In the genomic region with DNA sequence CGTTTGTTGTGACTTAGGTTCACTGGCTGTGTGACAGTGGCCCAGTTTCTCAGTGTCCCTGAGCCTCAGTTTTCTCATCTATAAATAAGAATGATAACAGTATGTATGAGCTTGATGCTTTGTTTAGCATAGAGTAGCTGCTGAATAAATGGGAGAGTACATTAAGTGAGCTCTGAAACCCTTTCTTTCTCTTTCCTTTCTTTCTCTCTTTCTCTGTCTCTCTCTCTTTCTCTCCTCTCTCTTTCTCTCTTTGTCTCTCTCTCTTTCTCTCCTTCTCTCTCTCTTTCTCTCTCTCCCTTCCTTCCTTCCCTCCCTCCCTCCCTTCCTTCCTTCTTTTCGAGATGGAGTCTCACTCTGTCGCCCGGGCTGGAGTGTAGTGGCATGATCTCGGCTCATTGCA, we compare ENCODE assay signal across 14 cellular contexts. TPM values are rescaled to one million over a fixed set of nuclear protein-coding genes. Genes with fewer than 3 reads are reported as not detected.
A peak's percentile ranks its signal among the peaks of the same experiment; 100 is the strongest.
DNase-seq lines count a peak whose midpoint lies in the region; ATAC-seq and TF ChIP-seq lines count a peak whose summit lies in the region.
"Had no signal": no experiment of that assay in that cellular context is flagged by ENCODE, and none has a peak within 500 bp of the region (broad histone marks: within the 10 kb centered on the region; RNA-seq: fewer than 3 reads in every experiment).

No MANE protein-coding gene starts in this region.

- DNase-seq in T-helper 2 cell treated with Interferon-gamma antibody and Interleukin-4, amounts not matched to agents 5 μg/mL and 100 μg/mL, for 36 hours (ENCODE audit: low spot score): no peak
- DNase-seq in T-helper 2 cell: no peak
- no peak for DNase-seq in PC-3
- DNase-seq in chondrocyte (ENCODE audit: low spot score): no peak
- DNase-seq in gastrocnemius medialis: no peak
- no peak for DNase-seq in stimulated activated CD8-positive, alpha-beta memory T cell treated with anti-CD3 and anti-CD28 coated beads, Interleukin-4, amount 100 ng/mL, for 48 hours
- DNase-seq: ACHN; EL; NCI-H446 treated with DMSO at 0.1 percent for 48 hours; stimulated activated CD4-positive, alpha-beta T cell treated with anti-CD3 and anti-CD28 coated beads, Interleukin-15, amount 100 ng/mL, for 24 hours had no signal

- peaks cover 24% of the 10 kb centered on the region for H3K79me2 ChIP-seq in PC-3 (ENCODE audit: low read length)

- H3K36me3 Mint-ChIP-seq in T-helper 2 cell treated with Interferon-gamma antibody and Interleukin-4, amounts not matched to agents 5 μg/mL and 100 μg/mL, for 36 hours (ENCODE audit: low read depth): peaks cover 29% of the 10 kb centered on the region
- H3K36me3 Mint-ChIP-seq in chondrocyte (ENCODE audit: low read depth): peaks cover 10% of the 10 kb centered on the region

- H3K4me1 Mint-ChIP-seq in T-helper 2 cell treated with Interferon-gamma antibody and Interleukin-4, amounts not matched to agents 5 μg/mL and 100 μg/mL, for 36 hours (ENCODE audit: low read depth): peaks cover 18% of the 10 kb centered on the region
- peaks cover 26% of the 10 kb centered on the region for H3K4me1 Mint-ChIP-seq in chondrocyte (ENCODE audit: low read depth)

- peaks cover 12% of the 10 kb centered on the region; the same call in 1 of the 2 replicates for H3K4me1 ChIP-seq in PC-3 (ENCODE audit: insufficient read depth, low read length)
- H3K4me1 ChIP-seq in gastrocnemius medialis: peaks cover 0 to 17% of the 10 kb centered on the region in 2 donors

- BruUV-seq in PC-3 (replicated peaks; lab: Mats Ljungman, UMichigan): no TSS peak

- H3K36me3 ChIP-seq in PC-3 (ENCODE audit: low read depth, low read length) (no peaks in the 10 kb centered on the region), gastrocnemius medialis (peaks cover 0 to 19% of the 10 kb centered on the region in 2 donors)

- no peak overlapping the region for H2AFZ ChIP-seq in PC-3 (ENCODE audit: low read length)

- H3K4me3 Mint-ChIP-seq in T-helper 2 cell treated with Interferon-gamma antibody and Interleukin-4, amounts not matched to agents 5 μg/mL and 100 μg/mL, for 36 hours: peak overlapping the region; percentile 92
- no peak overlapping the region for H3K4me3 Mint-ChIP-seq in chondrocyte (ENCODE audit: unreplicated experiment)

- no peak for TF ChIP-seq CTCF in PC-3 (conservative IDR thresholded peaks at IDR 0.05; ENCODE audit: low read depth, low read length)
- no peak for TF ChIP-seq CTCF in chondrocyte (IDR thresholded peaks at IDR 0.05)
- TF ChIP-seq CTCF in gastrocnemius medialis (IDR thresholded peaks at IDR 0.05 in 4 of 5, conservative IDR thresholded peaks at IDR 0.05 in 1 of 5): no peak

- no peaks in the 10 kb centered on the region for H3K9me3 Mint-ChIP-seq in T-helper 2 cell treated with Interferon-gamma antibody and Interleukin-4, amounts not matched to agents 5 μg/mL and 100 μg/mL, for 36 hours
- no peaks in the 10 kb centered on the region for H3K9me3 Mint-ChIP-seq in chondrocyte (ENCODE audit: low read depth)

- in situ Hi-C loops in gastrocnemius medialis (cut with MboI; ENCODE audit: low sequenced_read_pairs in 4 of 4): loop anchor here in 1 of 4 donors (25.0 kb wide), 1 partner anchor 97 kb away; no protein-coding TSS in a partner anchor

- intact Hi-C loops in PC-3 (cut with micrococcal nuclease) (loop anchor here (5.0 kb wide), 1 partner anchor 37 kb away; a partner anchor contains a TSS), gastrocnemius medialis (cut with DNase I; ENCODE audit: low total_unique reads) (loop anchor here (5.0 kb wide), 1 partner anchor 92 kb away; no protein-coding TSS in a partner anchor)

- CTCF ChIA-PET in PC-3 (lab: Charles Lee): no interaction called here

- H3K4me3 ChIP-seq in PC-3 (ENCODE audit: low read length) (no peak overlapping the region), gastrocnemius medialis (peak overlapping the region in 1 of 4 donors; percentile 13)
- H3K4me3 ChIP-seq: esophagus muscularis mucosa, SJSA1 had no signal

- no peaks in the 10 kb centered on the region for H4K20me1 ChIP-seq in PC-3 (ENCODE audit: low read length)

- POLR2A ChIA-PET in PC-3 (lab: Charles Lee; ENCODE audit: unreplicated experiment): no interaction called here

- H3K9ac ChIP-seq in PC-3 (ENCODE audit: low read length): no peak overlapping the region

- H3K9me3 ChIP-seq in PC-3 (ENCODE audit: low read length): no peaks in the 10 kb centered on the region
- H3K9me3 ChIP-seq in gastrocnemius medialis: no peaks in the 10 kb centered on the region
- H3K9me3 ChIP-seq: esophagus muscularis mucosa, SJSA1 had no signal

- no peaks in the 10 kb centered on the region for H3K27me3 Mint-ChIP-seq in T-helper 2 cell treated with Interferon-gamma antibody and Interleukin-4, amounts not matched to agents 5 μg/mL and 100 μg/mL, for 36 hours (ENCODE audit: low read depth)
- H3K27me3 Mint-ChIP-seq in chondrocyte (ENCODE audit: low read depth): no peaks in the 10 kb centered on the region

- no peaks in the 10 kb centered on the region for H3K9me2 ChIP-seq in PC-3 (replicated peaks; ENCODE audit: low read length)

- H3K27me3 ChIP-seq in PC-3 (ENCODE audit: low read length) (no peaks in the 10 kb centered on the region), gastrocnemius medialis (no peaks in the 10 kb centered on the region)
- H3K27me3 ChIP-seq: esophagus muscularis mucosa, SJSA1 had no signal

- peak overlapping the region; percentile 90 for H3K4me2 ChIP-seq in PC-3 (ENCODE audit: low read length)

- H3K27ac Mint-ChIP-seq in T-helper 2 cell treated with Interferon-gamma antibody and Interleukin-4, amounts not matched to agents 5 μg/mL and 100 μg/mL, for 36 hours: peak overlapping the region; percentile 68
- peak overlapping the region; percentile 57 for H3K27ac Mint-ChIP-seq in chondrocyte (ENCODE audit: unreplicated experiment)

- ATAC-seq in PC-3 (no peak), gastrocnemius medialis (no peak), GM19395 (IDR thresholded peaks at IDR 0.05; ENCODE audit: unreplicated experiment) (no peak), HG02642 (IDR thresholded peaks at IDR 0.05; ENCODE audit: poor library complexity, unreplicated experiment) (no peak)

- no peaks in the 10 kb centered on the region for H3F3A ChIP-seq in PC-3 (ENCODE audit: low read length, unreplicated experiment)

- TF ChIP-seq POLR2A in gastrocnemius medialis (IDR thresholded peaks at IDR 0.05): no peak

- no peak overlapping the region for H3K27ac ChIP-seq in PC-3 (ENCODE audit: low read length)
- H3K27ac ChIP-seq in gastrocnemius medialis: peak overlapping the region; percentile 45 to 98 (median 96)
- H3K27ac ChIP-seq: SJSA1 had no signal

RNA-seq across cellular contexts. Expression of a gene that starts 2.0 kb away (rescaled TPM):
- 137 and 162 TPM in 2 replicates for total RNA-seq in PC-3 (2014; rRNA removed)
- total RNA-seq in chondrocyte: 63.4 to 69.8 TPM (median 65.4 TPM) in 3 replicates
- total RNA-seq in gastrocnemius medialis: 100 to 1,000 TPM in 3 of 4 donors, 10 to 100 TPM in 1; 97.1 to 155 (median 106) TPM

RNA-seq across cellular contexts. Expression of a gene that starts 12.0 kb away (rescaled TPM):
- total RNA-seq in PC-3 (2014; rRNA removed): 871 and 1,108 TPM in 2 replicates
- total RNA-seq in chondrocyte: 712 to 830 TPM (median 749 TPM) in 3 replicates
- 100 to 1,000 TPM; 512 to 719 (median 537) TPM for total RNA-seq in gastrocnemius medialis

RNA-seq across cellular contexts. Expression of a gene that starts 16.3 kb away (rescaled TPM):
- 243 and 278 TPM in 2 replicates for total RNA-seq in PC-3 (2014; rRNA removed)
- 168 to 192 TPM (median 190 TPM) in 3 replicates for total RNA-seq in chondrocyte
- 100 to 1,000 TPM; 157 to 195 (median 184) TPM for total RNA-seq in gastrocnemius medialis

RNA-seq across cellular contexts. Expression of a gene that starts 28.9 kb away (rescaled TPM):
- 121 and 207 TPM in 2 replicates for total RNA-seq in PC-3 (2014; rRNA removed)
- 46.9 to 89.0 TPM (median 54.1 TPM) in 3 replicates for total RNA-seq in chondrocyte
- 100 to 1,000 TPM; 163 to 337 (median 187) TPM for total RNA-seq in gastrocnemius medialis

RNA-seq across cellular contexts. Expression of a gene that starts 37.8 kb away (rescaled TPM):
- total RNA-seq in PC-3 (2014; rRNA removed) (21.0 and 30.6 TPM in 2 replicates), chondrocyte (12.4 to 14.0 TPM (median 13.0 TPM) in 3 replicates), gastrocnemius medialis (10 to 100 TPM; 21.8 to 30.8 (median 27.3) TPM)
